In genomic region chr7:53657586-53657985, GRCh38 we compare ENCODE assay signal across 21 cellular contexts.
DNase-seq lines count a peak whose midpoint lies in the region; ATAC-seq, FAIRE-seq and TF ChIP-seq lines count a peak whose summit lies in the region.
"Had no signal": no experiment of that assay in that cellular context is flagged by ENCODE, and none has a peak within 500 bp of the region (broad histone marks: within the 10 kb centered on the region; RNA-seq: fewer than 3 reads in every experiment).

No MANE protein-coding gene starts in this region.

- TF ChIP-seq CTCF in PC-3 (conservative IDR thresholded peaks at IDR 0.05; ENCODE audit: low read depth, low read length): no peak
- no peak for TF ChIP-seq CTCF in epithelial cell of esophagus (IDR thresholded peaks at IDR 0.05; ENCODE audit: insufficient read depth, low read depth, low read length, missing control alignments)
- TF ChIP-seq CTCF in keratinocyte (optimal IDR thresholded peaks at IDR 0.05 in 1 of 3, IDR thresholded peaks at IDR 0.05 in 1 of 3, conservative IDR thresholded peaks at IDR 0.05 in 1 of 3; ENCODE audit: extremely low read depth in 1 of 3, insufficient read depth in 2 of 3, low read length in 3 of 3): no peak
- no peak for TF ChIP-seq CTCF in Caco-2 (IDR thresholded peaks at IDR 0.05; ENCODE audit: insufficient read depth in 1 of 2, low read depth in 1 of 2, low read length in 1 of 2, severe bottlenecking in 1 of 2, unreplicated experiment in 1 of 2)

- no peak overlapping the region for H3K4me2 ChIP-seq in PC-3 (ENCODE audit: low read length)
- peak overlapping the region; percentile 33 for H3K4me2 ChIP-seq in keratinocyte (ENCODE audit: control insufficient read depth, extremely low read depth, insufficient read depth, low read depth, low read length)
- H3K4me2 ChIP-seq: A549 had no signal

- H3K9me3 Mint-ChIP-seq in Caco-2 (ENCODE audit: unreplicated experiment): no peaks in the 10 kb centered on the region

- no peaks in the 10 kb centered on the region for H3F3A ChIP-seq in PC-3 (ENCODE audit: low read length, unreplicated experiment)

- H3K9me3 ChIP-seq in PC-3 (ENCODE audit: low read length) (no peaks in the 10 kb centered on the region), keratinocyte (ENCODE audit: control insufficient read depth, low read depth, low read length) (no peaks in the 10 kb centered on the region), Caco-2 (no peaks in the 10 kb centered on the region)
- H3K9me3 ChIP-seq: A549 had no signal

- no peaks in the 10 kb centered on the region for H3K36me3 ChIP-seq in PC-3 (ENCODE audit: low read depth, low read length)
- H3K36me3 ChIP-seq in keratinocyte (ENCODE audit: control insufficient read depth in 2 of 2, extremely low read depth in 1 of 2, insufficient read depth in 2 of 2, low read length in 2 of 2): no peaks in the 10 kb centered on the region
- no peaks in the 10 kb centered on the region for H3K36me3 ChIP-seq in Caco-2 (ENCODE audit: control insufficient read depth, insufficient read depth, low read length)

- POLR2A ChIA-PET in PC-3 (lab: Charles Lee; ENCODE audit: unreplicated experiment): no interaction called here
- POLR2A ChIA-PET in Caco-2 (lab: Charles Lee): no interaction called here

- ATAC-seq in PC-3: peak; percentile 60
- ATAC-seq: A549, K562 had no signal

- H3K27ac ChIP-seq in PC-3 (ENCODE audit: low read length) (no peak overlapping the region), keratinocyte (ENCODE audit: control insufficient read depth, insufficient read depth, low read length) (no peak overlapping the region)
- H3K27ac ChIP-seq: A549, C4-2B had no signal

- intact Hi-C loops in PC-3 (cut with micrococcal nuclease) (no loop called here), Caco-2 (cut with micrococcal nuclease; ENCODE audit: unreplicated experiment) (no loop called here)

- dilution Hi-C loops in keratinocyte (cut with MboI; ENCODE audit: extremely low pct_ligation_motif_present, low sequenced_read_pairs): no loop called here

- DNase-seq in HS-5 (ENCODE audit: low read depth) (peak; percentile 3), PC-3 (peak; percentile 45), epithelial cell of esophagus (ENCODE audit: low read depth) (peak; percentile 80), keratinocyte (ENCODE audit: low read depth, low spot score) (no peak), Caco-2 (no peak), GM19238 (ENCODE audit: insufficient read length, low spot score) (no peak), NCI-H1930 (lab: John Stamatoyannopoulos, UW) (no peak)
- DNase-seq: AML-193; CD4-positive, alpha-beta T cell; DMS153; DMS79; GDM1; GOT3; H9; IMR-90 had no signal

- H3K27ac Mint-ChIP-seq in Caco-2 (ENCODE audit: unreplicated experiment): no peak overlapping the region
- H3K27ac Mint-ChIP-seq: CD4-positive, alpha-beta T cell; H9 had no signal

- H3K36me3 Mint-ChIP-seq in Caco-2 (ENCODE audit: insufficient read depth, unreplicated experiment): no peaks in the 10 kb centered on the region

- no peaks in the 10 kb centered on the region for H3K27me3 ChIP-seq in PC-3 (ENCODE audit: low read length)
- H3K27me3 ChIP-seq in keratinocyte (ENCODE audit: control insufficient read depth, extremely low read depth, insufficient read depth, low read length): no peaks in the 10 kb centered on the region
- no peaks in the 10 kb centered on the region for H3K27me3 ChIP-seq in Caco-2 (replicated peaks; ENCODE audit: control insufficient read depth, insufficient read depth, low read length)

- H3K4me3 ChIP-seq in PC-3 (ENCODE audit: low read length) (no peak overlapping the region), epithelial cell of esophagus (ENCODE audit: low read length) (no peak overlapping the region), keratinocyte (ENCODE audit: control insufficient read depth in 2 of 3, extremely low read depth in 1 of 3, insufficient read depth in 2 of 3, low read depth in 1 of 3, low read length in 3 of 3) (no peak overlapping the region), Caco-2 (ENCODE audit: low read depth, low read length) (no peak overlapping the region)
- H3K4me3 ChIP-seq: A549, K562 had no signal

- H3K9me2 ChIP-seq in PC-3 (replicated peaks; ENCODE audit: low read length): no peaks in the 10 kb centered on the region

- H3K79me2 ChIP-seq in PC-3 (ENCODE audit: low read length) (no peaks in the 10 kb centered on the region), keratinocyte (ENCODE audit: control insufficient read depth, insufficient read depth, low read length) (no peaks in the 10 kb centered on the region)

- H3K9ac ChIP-seq in PC-3 (ENCODE audit: low read length) (no peak overlapping the region), keratinocyte (ENCODE audit: control insufficient read depth, extremely low read depth, insufficient read depth, low read length) (no peak overlapping the region)

- no peaks in the 10 kb centered on the region for H3K9me1 ChIP-seq in keratinocyte (ENCODE audit: control insufficient read depth, extremely low read depth, insufficient read depth, low read length)

- H2AFZ ChIP-seq in PC-3 (ENCODE audit: low read length) (no peak overlapping the region), keratinocyte (ENCODE audit: control insufficient read depth, low read length) (peak overlapping the region; percentile 16)

- BruUV-seq in PC-3 (replicated peaks; lab: Mats Ljungman, UMichigan): no TSS peak
- BruUV-seq in Caco-2 (replicated peaks; lab: Mats Ljungman, UMichigan): no TSS peak

- no peak overlapping the region for H3K4me3 Mint-ChIP-seq in Caco-2 (ENCODE audit: unreplicated experiment)
- H3K4me3 Mint-ChIP-seq: CD4-positive, alpha-beta T cell; H9 had no signal

- no peaks in the 10 kb centered on the region for H3K27me3 Mint-ChIP-seq in Caco-2 (ENCODE audit: insufficient read depth, unreplicated experiment)
- H3K27me3 Mint-ChIP-seq: CD4-positive, alpha-beta T cell had no signal

- H4K20me1 ChIP-seq in PC-3 (ENCODE audit: low read length): no peaks in the 10 kb centered on the region
- H4K20me1 ChIP-seq in keratinocyte (ENCODE audit: control insufficient read depth, extremely low read depth, insufficient read depth, low read length): no peaks in the 10 kb centered on the region

- H3K4me1 Mint-ChIP-seq in Caco-2 (ENCODE audit: low read depth, unreplicated experiment): no peaks in the 10 kb centered on the region

- H3K4me1 ChIP-seq in PC-3 (ENCODE audit: insufficient read depth, low read length) (peaks cover 5% of the 10 kb centered on the region; the same call in 1 of the 2 replicates), keratinocyte (ENCODE audit: control insufficient read depth, extremely low read depth, insufficient read depth, low read length) (peaks cover 13% of the 10 kb centered on the region), Caco-2 (no peaks in the 10 kb centered on the region)
- H3K4me1 ChIP-seq: A549 had no signal

- CTCF ChIA-PET in PC-3 (lab: Charles Lee) (no interaction called here), Caco-2 (lab: Charles Lee) (no interaction called here)

- FAIRE-seq in keratinocyte (lab: Jason Lieb, UNC): no peak
- FAIRE-seq: A549, GM12892, GM18507, HTR-8/SVneo, K562 had no signal

Comparison
In these comparisons a context has a peak if more than half of its experiments do, and no peak if none do; other contexts are left out.
1. DNase-seq: peak in HS-5 (single experiment), PC-3 (single experiment) and epithelial cell of esophagus (single experiment); none in keratinocyte (single experiment), Caco-2 (0 of 2), GM19238 (single experiment) and NCI-H1930 (0 of 2).